Comparison of ENCODE assay signal across 11 cellular contexts in the genomic region with DNA sequence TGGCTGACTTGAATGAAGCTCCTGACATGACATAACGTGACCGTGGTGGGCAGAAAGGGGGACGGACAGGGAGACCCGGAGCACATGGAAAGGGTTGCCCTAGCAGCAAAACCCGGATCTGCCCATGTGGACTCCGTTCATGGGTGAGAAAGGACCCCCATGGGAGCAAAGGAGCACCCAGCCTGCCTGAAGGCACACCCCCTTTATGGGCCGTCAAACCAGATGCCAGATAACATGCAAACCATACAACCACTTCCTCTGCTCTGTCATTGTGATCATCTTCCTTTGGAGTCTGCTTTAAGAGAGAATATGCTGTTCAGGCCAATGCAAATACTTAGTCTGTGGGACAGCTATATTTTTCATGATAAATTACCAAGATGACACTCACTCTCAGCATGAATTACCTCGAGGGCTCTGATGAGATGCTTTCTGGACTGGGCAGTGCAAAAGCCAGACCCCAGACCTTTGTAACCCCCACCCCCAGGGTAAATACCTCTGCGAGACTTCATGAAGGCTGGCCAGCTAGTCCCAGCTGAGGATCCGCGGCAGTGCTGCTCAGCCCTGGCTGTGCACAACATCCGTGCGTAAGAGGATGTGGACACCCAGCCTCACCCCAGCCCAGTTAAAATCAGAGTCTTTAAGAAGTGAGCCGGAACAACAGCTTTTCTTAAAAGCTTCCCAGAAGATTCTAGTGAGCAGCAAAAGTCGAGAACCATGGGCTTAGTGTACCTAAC.
DNase-seq lines count a peak whose midpoint lies in the region; ATAC-seq and TF ChIP-seq lines count a peak whose summit lies in the region.
"Had no signal": no experiment of that assay in that cellular context is flagged by ENCODE, and none has a peak within 500 bp of the region (broad histone marks: within the 10 kb centered on the region; RNA-seq: fewer than 3 reads in every experiment).

No MANE protein-coding gene starts in this region.

- POLR2A ChIA-PET in activated CD8-positive, alpha-beta T cell treated with anti-CD3 and anti-CD28 coated beads for 36 hours (lab: Charles Lee): interaction anchor here (0.7 to 1.3 kb wide), 2 partner anchors 15 to 239 kb away, joined by 3 read pairs; no protein-coding TSS in a partner anchor
- POLR2A ChIA-PET in RWPE1 (lab: Yijun Ruan, JAX; ENCODE audit: low non-redundant PET): no interaction called here

- no peak overlapping the region for H3K4me3 Mint-ChIP-seq in activated naive CD4-positive, alpha-beta T cell treated with anti-CD3 and anti-CD28 coated beads for 36 hours
- H3K4me3 Mint-ChIP-seq in activated CD8-positive, alpha-beta T cell treated with anti-CD3 and anti-CD28 coated beads for 36 hours: no peak overlapping the region

- peaks cover 4% of the 10 kb centered on the region for H3K27me3 Mint-ChIP-seq in activated naive CD4-positive, alpha-beta T cell treated with anti-CD3 and anti-CD28 coated beads for 36 hours (ENCODE audit: low read depth)
- H3K27me3 Mint-ChIP-seq in activated CD8-positive, alpha-beta T cell treated with anti-CD3 and anti-CD28 coated beads for 36 hours: no peaks in the 10 kb centered on the region

- H3K36me3 Mint-ChIP-seq in activated naive CD4-positive, alpha-beta T cell treated with anti-CD3 and anti-CD28 coated beads, Interleukin-2, amount 50 U/mL, for 72 hours: peaks cover 0 to 1% of the 10 kb centered on the region in 2 donors
- H3K36me3 Mint-ChIP-seq in activated naive CD4-positive, alpha-beta T cell treated with anti-CD3 and anti-CD28 coated beads for 36 hours (ENCODE audit: low read depth): peaks cover 2% of the 10 kb centered on the region
- no peaks in the 10 kb centered on the region for H3K36me3 Mint-ChIP-seq in activated CD8-positive, alpha-beta T cell treated with anti-CD3 and anti-CD28 coated beads for 36 hours (ENCODE audit: low read depth)

- intact Hi-C loops in activated naive CD4-positive, alpha-beta T cell treated with anti-CD3 and anti-CD28 coated beads for 36 hours (cut with micrococcal nuclease): no loop called here
- intact Hi-C loops in activated CD8-positive, alpha-beta T cell treated with anti-CD3 and anti-CD28 coated beads for 36 hours (cut with micrococcal nuclease): no loop called here

- no peak for DNase-seq in activated naive CD4-positive, alpha-beta T cell treated with anti-CD3 and anti-CD28 coated beads, Interleukin-2, amount 50 U/mL, for 72 hours (ENCODE audit: low spot score in 2 of 2)
- no peak for DNase-seq in activated naive CD4-positive, alpha-beta T cell treated with anti-CD3 and anti-CD28 coated beads for 36 hours
- DNase-seq in activated CD8-positive, alpha-beta T cell treated with anti-CD3 and anti-CD28 coated beads for 36 hours: peak; percentile 32
- DNase-seq in stimulated activated naive CD8-positive, alpha-beta T cell treated with anti-CD3 and anti-CD28 coated beads, Interleukin-15, Interleukin-2, amounts not matched to agents 100 U/mL and 50 U/mL, for 24 hours: no peak
- DNase-seq in RWPE1 (ENCODE audit: low spot score) (no peak), C1 segment of cervical spinal cord (lab: John Stamatoyannopoulos, UW) (no peak)
- DNase-seq: NCI-H2029 treated with DMSO at 0.1 percent for 48 hours, SK-N-SH had no signal

- no peak for TF ChIP-seq CTCF in activated CD8-positive, alpha-beta T cell treated with anti-CD3 and anti-CD28 coated beads for 36 hours (IDR thresholded peaks at IDR 0.05)
- no peak for TF ChIP-seq CTCF in RWPE1 (conservative IDR thresholded peaks at IDR 0.05; ENCODE audit: low read depth)

- H3K27ac Mint-ChIP-seq in activated naive CD4-positive, alpha-beta T cell treated with anti-CD3 and anti-CD28 coated beads, Interleukin-2, amount 50 U/mL, for 72 hours: no peak overlapping the region
- no peak overlapping the region for H3K27ac Mint-ChIP-seq in activated naive CD4-positive, alpha-beta T cell treated with anti-CD3 and anti-CD28 coated beads for 36 hours
- H3K27ac Mint-ChIP-seq in activated CD8-positive, alpha-beta T cell treated with anti-CD3 and anti-CD28 coated beads for 36 hours: peak overlapping the region; percentile 54

- H3K4me1 Mint-ChIP-seq in activated naive CD4-positive, alpha-beta T cell treated with anti-CD3 and anti-CD28 coated beads for 36 hours (ENCODE audit: low read depth): peaks cover 2% of the 10 kb centered on the region
- peaks cover 8% of the 10 kb centered on the region for H3K4me1 Mint-ChIP-seq in activated CD8-positive, alpha-beta T cell treated with anti-CD3 and anti-CD28 coated beads for 36 hours (ENCODE audit: low read depth)

- peak; percentile 34 to 44 for ATAC-seq in activated naive CD4-positive, alpha-beta T cell treated with anti-CD3 and anti-CD28 coated beads, Interleukin-2, amount 50 U/mL, for 72 hours
- peak; percentile 63 for ATAC-seq in HG03159 (IDR thresholded peaks at IDR 0.05; ENCODE audit: unreplicated experiment)
- peak; percentile 93 for ATAC-seq in activated CD8-positive, alpha-beta T cell treated with anti-CD3 and anti-CD28 coated beads for 36 hours
- peak; percentile 37 for ATAC-seq in stimulated activated naive CD8-positive, alpha-beta T cell treated with anti-CD3 and anti-CD28 coated beads, Interleukin-15, Interleukin-2, amounts not matched to agents 100 U/mL and 50 U/mL, for 24 hours
- ATAC-seq in HG02588 (IDR thresholded peaks at IDR 0.05; ENCODE audit: unreplicated experiment): no peak

- CTCF ChIA-PET in activated naive CD4-positive, alpha-beta T cell treated with anti-CD3 and anti-CD28 coated beads for 36 hours (lab: Charles Lee): no interaction called here
- CTCF ChIA-PET in activated CD8-positive, alpha-beta T cell treated with anti-CD3 and anti-CD28 coated beads for 36 hours (lab: Charles Lee): interaction anchor here (0.6 to 1.2 kb wide), 2 partner anchors 60 to 998 kb away, joined by 3 read pairs; no protein-coding TSS in a partner anchor
- CTCF ChIA-PET in RWPE1 (lab: Yijun Ruan, JAX): interaction anchor here (0.6 kb wide), 2 partner anchors 244 to 1238 kb away, joined by 3 to 5 read pairs; no protein-coding TSS in a partner anchor

- no peak overlapping the region for H3K27ac ChIP-seq in RWPE1
- H3K27ac ChIP-seq: parathyroid adenoma had no signal

- H3K9me3 Mint-ChIP-seq in activated naive CD4-positive, alpha-beta T cell treated with anti-CD3 and anti-CD28 coated beads, Interleukin-2, amount 50 U/mL, for 72 hours: no peaks in the 10 kb centered on the region
- H3K9me3 Mint-ChIP-seq in activated naive CD4-positive, alpha-beta T cell treated with anti-CD3 and anti-CD28 coated beads for 36 hours: no peaks in the 10 kb centered on the region
- no peaks in the 10 kb centered on the region for H3K9me3 Mint-ChIP-seq in activated CD8-positive, alpha-beta T cell treated with anti-CD3 and anti-CD28 coated beads for 36 hours
